ENCODE assay signal across 6 cellular contexts in genomic region chr18:65605352-65605751, GRCh38.
A peak's percentile ranks its signal among the peaks of the same experiment; 100 is the strongest.
DNase-seq lines count a peak whose midpoint lies in the region; ATAC-seq, FAIRE-seq and TF ChIP-seq lines count a peak whose summit lies in the region.
"Not testable (repeated sequence)": the region's sequence is repeated elsewhere in the genome, so short reads cannot be mapped to it uniquely, and the experiment has no call there.

No MANE protein-coding gene starts in this region.

- H3K27ac ChIP-seq in kidney (ENCODE audit: low read depth in 2 of 2, low read length in 2 of 2); spleen; testis; upper lobe of right lung: not testable (repeated sequence)

- intact Hi-C loops in left ventricle myocardium superior (cut with micrococcal nuclease); kidney (cut with DNase I); posterior vena cava (cut with DNase I); spleen (cut with DNase I; ENCODE audit: low total_unique reads); testis (cut with DNase I; ENCODE audit: low total_unique reads); upper lobe of right lung (cut with DNase I): not testable (repeated sequence)

- not testable (repeated sequence) for TF ChIP-seq CTCF in kidney (IDR thresholded peaks at IDR 0.05; ENCODE audit: borderline replicate concordance, extremely low read depth, insufficient read depth); spleen (IDR thresholded peaks at IDR 0.05 in 8 of 11, conservative IDR thresholded peaks at IDR 0.05 in 3 of 11); testis (IDR thresholded peaks at IDR 0.05); upper lobe of right lung (IDR thresholded peaks at IDR 0.05)

- not testable (repeated sequence) for H3K9ac ChIP-seq in kidney (ENCODE audit: low read length in 2 of 2)

- not testable (repeated sequence) for H3K4me1 ChIP-seq in kidney (ENCODE audit: control insufficient read depth in 1 of 2, insufficient read depth in 1 of 2, low read depth in 1 of 2, low read length in 2 of 2); spleen; testis; upper lobe of right lung

- ATAC-seq in left ventricle myocardium superior, upper lobe of right lung: not testable (repeated sequence)

- DNase-seq in left ventricle myocardium superior, result peak; percentile 23
- peak; percentile 51 for DNase-seq in kidney
- DNase-seq in posterior vena cava (ENCODE audit: low spot score), result peak; percentile 66
- DNase-seq in spleen, result peak; percentile 57
- peak; percentile 19 for DNase-seq in testis
- peak; percentile 36 for DNase-seq in upper lobe of right lung

- FAIRE-seq in kidney (lab: Jason Lieb, UNC), result not testable (repeated sequence)

- WGBS in spleen, 5 donors, result 92 to 97% (median 95%) methylated on average over 21 to 30 of the region's 30 CpGs
- WGBS in testis, 2 donors, result 85 to 97% methylated on average over 4 to 27 of the region's 30 CpGs

- H3K36me3 ChIP-seq in kidney (ENCODE audit: control insufficient read depth in 1 of 2, insufficient read depth in 2 of 2, low read length in 2 of 2); spleen; testis (ENCODE audit: low read depth, missing control alignments); upper lobe of right lung: not testable (repeated sequence)

- not testable (repeated sequence) for H3K27me3 ChIP-seq in spleen (replicated peaks in 1 of 7); testis; upper lobe of right lung

- TF ChIP-seq POLR2A in spleen (IDR thresholded peaks at IDR 0.05); testis (IDR thresholded peaks at IDR 0.05): not testable (repeated sequence)

- not testable (repeated sequence) for H3K9me3 ChIP-seq in kidney (ENCODE audit: control insufficient read depth in 1 of 2, low read length in 2 of 2); testis; upper lobe of right lung
- H3K9me3 ChIP-seq in spleen, result peaks cover 0 to 11% (median 4%) of the 10 kb centered on the region in 8 donors

- H3K4me3 ChIP-seq in kidney (ENCODE audit: low read length in 2 of 2); spleen; upper lobe of right lung: not testable (repeated sequence)
- H3K4me3 ChIP-seq in testis, result peak overlapping the region in 1 of 2 donors; percentile 35
